ENCODE assay signal across 8 cellular contexts in genomic region chr6:11236351-11236750, GRCh38. TPM values are rescaled to one million over a fixed set of nuclear protein-coding genes. Genes with fewer than 3 reads are reported as not detected.
A peak's percentile ranks its signal among the peaks of the same experiment; 100 is the strongest.
DNase-seq lines count a peak whose midpoint lies in the region; ATAC-seq and TF ChIP-seq lines count a peak whose summit lies in the region.

No MANE protein-coding gene starts in this region.

- no peaks in the 10 kb centered on the region for H3K9me2 ChIP-seq in Loucy (replicated peaks; ENCODE audit: low read depth, low read length)

- H3K36me3 ChIP-seq in Loucy (ENCODE audit: insufficient read depth, low read length), result no peaks in the 10 kb centered on the region
- no peaks in the 10 kb centered on the region for H3K36me3 ChIP-seq in smooth muscle cell (ENCODE audit: low read depth)
- no peaks in the 10 kb centered on the region for H3K36me3 ChIP-seq in vagina
- H3K36me3 ChIP-seq in testis (ENCODE audit: low read depth, missing control alignments), result no peaks in the 10 kb centered on the region
- H3K36me3 ChIP-seq in tibial artery, result no peaks in the 10 kb centered on the region

- TF ChIP-seq POLR2A in vagina (IDR thresholded peaks at IDR 0.05) (no peak), testis (IDR thresholded peaks at IDR 0.05) (no peak)

- H3K79me2 ChIP-seq in Loucy (ENCODE audit: insufficient read depth, low read length), result no peaks in the 10 kb centered on the region
- peaks cover 10% of the 10 kb centered on the region for H3K79me2 ChIP-seq in smooth muscle cell (ENCODE audit: low read depth)

- peaks cover 35% of the 10 kb centered on the region for H3K4me1 ChIP-seq in Loucy (ENCODE audit: insufficient read depth, low read length, poor library complexity, severe bottlenecking)
- H3K4me1 ChIP-seq in smooth muscle cell (ENCODE audit: low read depth), result peaks cover 21% of the 10 kb centered on the region
- peaks cover 30% of the 10 kb centered on the region for H3K4me1 ChIP-seq in vagina
- peaks cover 7% of the 10 kb centered on the region for H3K4me1 ChIP-seq in testis
- H3K4me1 ChIP-seq in tibial artery, result peaks cover 0 to 32% (median 17%) of the 10 kb centered on the region in 4 donors

- no peaks in the 10 kb centered on the region for H3K9me3 ChIP-seq in Loucy (ENCODE audit: insufficient read depth, low read depth, low read length)
- H3K9me3 ChIP-seq in smooth muscle cell (replicated peaks; ENCODE audit: low read depth), result no peaks in the 10 kb centered on the region
- H3K9me3 ChIP-seq in vagina, result no peaks in the 10 kb centered on the region
- H3K9me3 ChIP-seq in testis, result no peaks in the 10 kb centered on the region
- H3K9me3 ChIP-seq in tibial artery, result no peaks in the 10 kb centered on the region

- ATAC-seq in GM18909 (IDR thresholded peaks at IDR 0.05; ENCODE audit: poor library complexity, unreplicated experiment), result peak; percentile 43

- H3K4me2 ChIP-seq in Loucy (ENCODE audit: low read depth, low read length, poor library complexity, severe bottlenecking) (peak overlapping the region; percentile 13), smooth muscle cell (peak overlapping the region; percentile 44)

- H3K27ac ChIP-seq in smooth muscle cell (ENCODE audit: low read depth) (no peak overlapping the region), vagina (no peak overlapping the region), testis (no peak overlapping the region), tibial artery (peak overlapping the region in 1 of 2 donors; percentile 14)

- H4K20me1 ChIP-seq in Loucy (ENCODE audit: insufficient read depth, low read length, poor library complexity, severe bottlenecking), result no peaks in the 10 kb centered on the region
- H4K20me1 ChIP-seq in smooth muscle cell (ENCODE audit: low read depth), result peaks cover 10% of the 10 kb centered on the region

- H3K9ac ChIP-seq in Loucy (ENCODE audit: low read depth, low read length, poor library complexity, severe bottlenecking) (peak overlapping the region; percentile 19), smooth muscle cell (ENCODE audit: low read depth) (no peak overlapping the region)

- TF ChIP-seq CTCF in Loucy (conservative IDR thresholded peaks at IDR 0.05; ENCODE audit: low read length) (no peak), smooth muscle cell (IDR thresholded peaks at IDR 0.05; ENCODE audit: borderline replicate concordance, insufficient read depth, poor library complexity, severe bottlenecking) (no peak), vagina (IDR thresholded peaks at IDR 0.05) (no peak), testis (IDR thresholded peaks at IDR 0.05) (no peak), tibial artery (IDR thresholded peaks at IDR 0.05) (no peak)

- intact Hi-C loops in vagina (cut with DNase I), result loop anchor here (10.0 kb wide), 1 partner anchor 128 kb away; no protein-coding TSS in a partner anchor
- intact Hi-C loops in testis (cut with DNase I; ENCODE audit: low total_unique reads), result no loop called here
- intact Hi-C loops in tibial artery (cut with DNase I; ENCODE audit: low total_unique reads), result no loop called here

- H3K4me3 ChIP-seq in Loucy (ENCODE audit: low read length, poor library complexity, severe bottlenecking) (no peak overlapping the region), smooth muscle cell (no peak overlapping the region), vagina (no peak overlapping the region), testis (no peak overlapping the region), tibial artery (no peak overlapping the region)

- peak; percentile 24 for DNase-seq in astrocyte of the hippocampus (ENCODE audit: low read depth, low spot score)
- DNase-seq in smooth muscle cell (lab: John Stamatoyannopoulos, UW; ENCODE audit: unreplicated experiment), result no peak
- DNase-seq in vagina (ENCODE audit: extremely low spot score in 2 of 2), result no peak
- DNase-seq in testis, result no peak
- DNase-seq in tibial artery, result no peak
- no peak for DNase-seq in NCI-H2107 treated with DMSO at 0.1 percent for 48 hours (lab: John Stamatoyannopoulos, UW; ENCODE audit: unreplicated experiment)

- WGBS in smooth muscle cell (ENCODE audit: low lambda C conversion rate), result 33% methylated on average over 3 of the region's 3 CpGs
- WGBS in testis, 2 donors, result 73 to 88% methylated on average over 3 of the region's 3 CpGs

- H3K27me3 ChIP-seq in Loucy (ENCODE audit: insufficient read depth, low read length, poor library complexity, severe bottlenecking) (no peaks in the 10 kb centered on the region), smooth muscle cell (ENCODE audit: low read depth) (no peaks in the 10 kb centered on the region), vagina (no peaks in the 10 kb centered on the region), testis (no peaks in the 10 kb centered on the region), tibial artery (no peaks in the 10 kb centered on the region)

- no peak overlapping the region for H2AFZ ChIP-seq in Loucy (ENCODE audit: low read length)
- H2AFZ ChIP-seq in smooth muscle cell (ENCODE audit: low read depth), result peak overlapping the region; percentile 2

- H3F3A ChIP-seq in Loucy (ENCODE audit: low read depth) (no peaks in the 10 kb centered on the region), smooth muscle cell (ENCODE audit: low read depth) (peaks cover 23% of the 10 kb centered on the region)

RNA-seq across cellular contexts. Expression of gene NEDD9, which starts 3.9 kb away (rescaled TPM):
- total RNA-seq in smooth muscle cell (127 and 139 TPM in 2 replicates), vagina (45.4 TPM), testis (10 to 100 TPM; 31.8 to 67.0 TPM)
- polyA plus RNA-seq in smooth muscle cell (75.2 and 85.6 TPM in 2 replicates), testis (ENCODE audit: insufficient read depth, low read depth, low replicate concordance) (21.0 TPM)
